In the genomic region with DNA sequence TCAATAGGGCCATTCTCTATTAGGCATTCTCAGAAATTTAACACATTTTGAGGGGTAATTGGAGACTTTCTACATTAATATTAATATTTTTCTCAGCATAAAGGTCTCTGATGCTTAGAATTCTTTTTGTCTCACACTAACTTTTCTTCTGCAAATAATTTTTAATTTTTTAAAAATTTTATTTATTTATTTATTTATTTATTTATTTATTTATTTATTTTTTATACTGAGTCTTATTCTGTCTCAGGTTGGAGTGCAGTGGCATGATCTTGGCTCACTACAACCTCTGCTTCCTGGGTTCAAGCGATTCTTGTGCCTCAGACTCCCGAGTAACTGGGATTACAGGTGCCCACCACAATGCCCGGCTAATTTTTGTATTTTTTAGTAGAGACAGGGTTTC, we compare ENCODE assay signal across 2 cellular contexts. TPM values are rescaled to one million over a fixed set of nuclear protein-coding genes. Genes with fewer than 3 reads are reported as not detected.
"Had no signal": no experiment of that assay in that cellular context is flagged by ENCODE, and none has a peak within 500 bp of the region (broad histone marks: within the 10 kb centered on the region; RNA-seq: fewer than 3 reads in every experiment).

No MANE protein-coding gene starts in this region.

RNA-seq across cellular contexts. Expression of a gene that starts 17.7 kb away (rescaled TPM):
- total RNA-seq: kidney epithelial cell, lung microvascular endothelial cell had no signal
